In genomic region chr14:68734231-68734732, GRCh38 we compare ENCODE assay signal across 8 cellular contexts. TPM values are rescaled to one million over a fixed set of nuclear protein-coding genes. Genes with fewer than 3 reads are reported as not detected.
DNase-seq lines count a peak whose midpoint lies in the region; ATAC-seq and TF ChIP-seq lines count a peak whose summit lies in the region.

No MANE protein-coding gene starts in this region.

- H4K8ac ChIP-seq in trophoblast cell (ENCODE audit: low read depth, low read length) = no peak overlapping the region

- peak in 1 of 2 donors; percentile 37 for TF ChIP-seq EP300 in tibial nerve (IDR thresholded peaks at IDR 0.05)

- no peaks in the 10 kb centered on the region for H3K9me3 Mint-ChIP-seq in activated T-cell treated with anti-CD3 and anti-CD28 coated beads, Interleukin-2, amount 50 U/mL, for 4 hours

- H3K4me1 ChIP-seq in trophoblast cell (ENCODE audit: control insufficient read depth in 1 of 2, insufficient read depth in 2 of 2, low read length in 2 of 2) (peaks cover 13 to 14% of the 10 kb centered on the region in 2 experiments), tibial nerve (peaks cover 0 to 39% (median 24%) of the 10 kb centered on the region in 4 donors)

- H3K36me3 ChIP-seq in trophoblast cell (ENCODE audit: control insufficient read depth in 1 of 2, insufficient read depth in 2 of 2, low read length in 2 of 2) = no peaks in the 10 kb centered on the region
- H3K36me3 ChIP-seq in tibial nerve = no peaks in the 10 kb centered on the region

- no peak overlapping the region for H3K18ac ChIP-seq in trophoblast cell (ENCODE audit: low read length)

- no CpG with 5 or more reads among the region's 6 CpGs for WGBS in trophoblast cell (ENCODE audit: extremely low coverage, insufficient coverage, insufficient read length)
- WGBS in tibial nerve, 2 donors = 73 to 76% methylated on average over 6 of the region's 6 CpGs

- H3K9ac ChIP-seq in trophoblast cell (ENCODE audit: low read length) = no peak overlapping the region

- H2AFZ ChIP-seq in trophoblast cell (ENCODE audit: insufficient read depth, low read length, poor library complexity) = no peak overlapping the region

- peaks cover 14% of the 10 kb centered on the region for H3K79me1 ChIP-seq in trophoblast cell (ENCODE audit: low read length)

- H3K4me2 ChIP-seq in trophoblast cell (ENCODE audit: low read length) = no peak overlapping the region

- H2BK12ac ChIP-seq in trophoblast cell (ENCODE audit: low read length) = peak overlapping the region; percentile 32

- ATAC-seq in GM18907 (IDR thresholded peaks at IDR 0.05; ENCODE audit: unreplicated experiment) (peak; percentile 72), GM21526 (IDR thresholded peaks at IDR 0.05; ENCODE audit: low FRiP score, unreplicated experiment) (no peak)
- peak; percentile 69 to 78 for ATAC-seq in activated T-cell treated with anti-CD3 and anti-CD28 coated beads, Interleukin-2, amount 50 U/mL, for 4 hours

- H3K27me3 ChIP-seq in trophoblast cell (ENCODE audit: insufficient read depth, low read length) (no peaks in the 10 kb centered on the region), tibial nerve (no peaks in the 10 kb centered on the region)

- H2AK5ac ChIP-seq in trophoblast cell (ENCODE audit: low read length) = no peak overlapping the region

- H3K27ac ChIP-seq in trophoblast cell (ENCODE audit: low read depth, low read length) = no peak overlapping the region
- peak overlapping the region in 1 of 4 donors; percentile 32 for H3K27ac ChIP-seq in tibial nerve

- H2BK5ac ChIP-seq in trophoblast cell (ENCODE audit: low read depth, low read length, poor library complexity) = no peak overlapping the region

- H3K4me3 Mint-ChIP-seq in activated T-cell treated with anti-CD3 and anti-CD28 coated beads, Interleukin-2, amount 50 U/mL, for 4 hours = no peak overlapping the region

- no peak overlapping the region for H3K4me3 ChIP-seq in Jurkat, Clone E6-1 (ENCODE audit: low read length)
- no peak overlapping the region for H3K4me3 ChIP-seq in trophoblast cell (ENCODE audit: low read depth, low read length)
- H3K4me3 ChIP-seq in tibial nerve = no peak overlapping the region

- H3K36me3 Mint-ChIP-seq in activated T-cell treated with anti-CD3 and anti-CD28 coated beads, Interleukin-2, amount 50 U/mL, for 4 hours (ENCODE audit: insufficient read depth) = no peaks in the 10 kb centered on the region

- H3K14ac ChIP-seq in trophoblast cell (ENCODE audit: low read length) = no peak overlapping the region

- no peaks in the 10 kb centered on the region for H3K9me3 ChIP-seq in trophoblast cell (ENCODE audit: insufficient read depth, low read depth, low read length)
- no peaks in the 10 kb centered on the region for H3K9me3 ChIP-seq in tibial nerve

- no peaks in the 10 kb centered on the region for H3K79me2 ChIP-seq in trophoblast cell (ENCODE audit: control insufficient read depth, insufficient read depth, low read length, poor library complexity)

- TF ChIP-seq POLR2A in tibial nerve (IDR thresholded peaks at IDR 0.05) = no peak

- no peak for TF ChIP-seq CTCF in tibial nerve (IDR thresholded peaks at IDR 0.05)

- H3K4ac ChIP-seq in trophoblast cell (ENCODE audit: low read depth, low read length) = no peak overlapping the region

- no peaks in the 10 kb centered on the region for H3K27me3 Mint-ChIP-seq in activated T-cell treated with anti-CD3 and anti-CD28 coated beads, Interleukin-2, amount 50 U/mL, for 4 hours (ENCODE audit: low read depth)

- no peak overlapping the region for H4K91ac ChIP-seq in trophoblast cell (ENCODE audit: low read depth, low read length)

- H3K4me1 Mint-ChIP-seq in activated T-cell treated with anti-CD3 and anti-CD28 coated beads, Interleukin-2, amount 50 U/mL, for 4 hours (ENCODE audit: low read depth) = peaks cover 42% of the 10 kb centered on the region

- H2BK120ac ChIP-seq in trophoblast cell (ENCODE audit: insufficient read depth, low read length, poor library complexity) = no peak overlapping the region

- peak; percentile 12 for DNase-seq in Jurkat, Clone E6-1 (ENCODE audit: low read depth, low spot score)
- DNase-seq in activated T-cell treated with anti-CD3 and anti-CD28 coated beads, Interleukin-2, amount 50 U/mL, for 4 hours = peak; percentile 64
- DNase-seq in trophoblast cell (peak in 1 of 2 donors; percentile 28), DMS79 treated with DMSO at 0.1 percent for 48 hours (lab: John Stamatoyannopoulos, UW) (no peak), tibial nerve (ENCODE audit: low spot score in 2 of 2) (no peak), DMS53 (lab: John Stamatoyannopoulos, UW) (no peak)

- H4K12ac ChIP-seq in trophoblast cell (ENCODE audit: low read depth, low read length) = peak overlapping the region; percentile 4

- no peak overlapping the region for H3K23ac ChIP-seq in trophoblast cell (ENCODE audit: low read length)

RNA-seq across cellular contexts. Expression of gene ZFP36L1, which starts 58.6 kb away (rescaled TPM):
- 23.3 TPM for polyA plus RNA-seq in Jurkat, Clone E6-1 (2012; ENCODE audit: insufficient read depth, insufficient read length)
- total RNA-seq in activated T-cell treated with anti-CD3 and anti-CD28 coated beads, Interleukin-2, amount 50 U/mL, for 4 hours = 100 to 1,000 TPM; 179 to 242 (median 210) TPM
- polyA plus RNA-seq in trophoblast cell (2013) = 487 and 493 TPM in 2 replicates
- total RNA-seq in tibial nerve = 1,000 to 10,000 TPM in 1 of 4 donors, 100 to 1,000 TPM in 3; 298 to 1,137 (median 494) TPM

Comparison
In these comparisons a context has a peak if more than half of its experiments do, and no peak if none do; other contexts are left out.
1. DNase-seq: peak in Jurkat, Clone E6-1 (single experiment) and activated T-cell treated with anti-CD3 and anti-CD28 coated beads, Interleukin-2, amount 50 U/mL, for 4 hours (single experiment); none in DMS79 treated with DMSO at 0.1 percent for 48 hours (single experiment), tibial nerve (0 of 2) and DMS53 (single experiment).